Comparison of ENCODE assay signal across 8 cellular contexts in genomic region chr19:19064098-19064722, GRCh38. TPM values are rescaled to one million over a fixed set of nuclear protein-coding genes. Genes with fewer than 3 reads are reported as not detected.
DNase-seq lines count a peak whose midpoint lies in the region; ATAC-seq, FAIRE-seq and TF ChIP-seq lines count a peak whose summit lies in the region.

No MANE protein-coding gene starts in this region.

- peaks cover 7% of the 10 kb centered on the region for H3K36me3 Mint-ChIP-seq in IgD-negative memory B cell

- H3K4me1 ChIP-seq in adipocyte (ENCODE audit: control insufficient read depth, insufficient read depth, low read length) (peaks cover 44% of the 10 kb centered on the region), kidney (ENCODE audit: control insufficient read depth in 1 of 2, insufficient read depth in 1 of 2, low read depth in 1 of 2, low read length in 2 of 2) (peaks cover 25 to 28% of the 10 kb centered on the region in 2 donors), thymus (ENCODE audit: control insufficient read depth, insufficient read depth, low read length) (peaks cover 4% of the 10 kb centered on the region)

- peak overlapping the region; percentile 84 for H3K9ac ChIP-seq in adipocyte (ENCODE audit: low read length)
- peak overlapping the region; percentile 51 to 52 for H3K9ac ChIP-seq in kidney (ENCODE audit: low read length in 2 of 2)

- no peaks in the 10 kb centered on the region for H3K27me3 Mint-ChIP-seq in IgD-negative memory B cell

- H3K36me3 ChIP-seq in adipocyte (ENCODE audit: control insufficient read depth, insufficient read depth, low read length, severe bottlenecking) (peaks cover 6% of the 10 kb centered on the region), kidney (ENCODE audit: control insufficient read depth in 1 of 2, insufficient read depth in 2 of 2, low read length in 2 of 2) (no peaks in the 10 kb centered on the region), thymus (ENCODE audit: control insufficient read depth, insufficient read depth) (peaks cover 6% of the 10 kb centered on the region)

- no peak for ATAC-seq in GM21723 (IDR thresholded peaks at IDR 0.05; ENCODE audit: unreplicated experiment)

- H3K9me3 Mint-ChIP-seq in IgD-negative memory B cell: no peaks in the 10 kb centered on the region

- H3K27ac ChIP-seq in kidney (ENCODE audit: low read depth in 2 of 2, low read length in 2 of 2) (peak overlapping the region; percentile 81), thymus (ENCODE audit: low read depth) (peak overlapping the region; percentile 81)

- peak overlapping the region; percentile 65 to 98 (median 92) for H3K4me3 Mint-ChIP-seq in IgD-negative memory B cell

- FAIRE-seq in kidney (lab: Jason Lieb, UNC): no peak

- TF ChIP-seq CTCF in kidney (IDR thresholded peaks at IDR 0.05; ENCODE audit: borderline replicate concordance, extremely low read depth, insufficient read depth): no peak

- H3K4me3 ChIP-seq in adipocyte (ENCODE audit: low read length) (peak overlapping the region; percentile 87), kidney (ENCODE audit: low read length in 2 of 2) (peak overlapping the region; percentile 62 to 73), thymus (ENCODE audit: low read length) (peak overlapping the region; percentile 77)

- 3% methylated on average over 29 of the region's 29 CpGs for WGBS in thymus

- H3K9me3 ChIP-seq in adipocyte (ENCODE audit: control insufficient read depth, low read length): no peaks in the 10 kb centered on the region
- H3K9me3 ChIP-seq in kidney (ENCODE audit: control insufficient read depth in 1 of 2, low read length in 2 of 2): no peaks in the 10 kb centered on the region
- no peaks in the 10 kb centered on the region for H3K9me3 ChIP-seq in thymus (ENCODE audit: control insufficient read depth)

- intact Hi-C loops in kidney (cut with DNase I): no loop called here

- H3K27me3 ChIP-seq in adipocyte (replicated peaks; ENCODE audit: control insufficient read depth, insufficient read depth, low read length) (no peaks in the 10 kb centered on the region), thymus (ENCODE audit: control insufficient read depth, insufficient read depth) (no peaks in the 10 kb centered on the region)

- DNase-seq in SHP77 (lab: John Stamatoyannopoulos, UW) (peak; percentile 66 to 69), SHP77 treated with DMSO at 0.1 percent for 48 hours (lab: John Stamatoyannopoulos, UW) (no peak), adipocyte (ENCODE audit: low read depth) (no peak), kidney (no peak)
- no peak for DNase-seq in activated CD4-positive, alpha-beta T cell treated with anti-CD3 and anti-CD28 coated beads for 4 hours

- H3K4me1 Mint-ChIP-seq in IgD-negative memory B cell: peaks cover 15 to 24% (median 24%) of the 10 kb centered on the region in 3 donors

- H3K27ac Mint-ChIP-seq in IgD-negative memory B cell: peak overlapping the region; percentile 23 to 95 (median 69)

RNA-seq across cellular contexts. Expression of gene SLC25A42, which starts 0.4 kb away (rescaled TPM):
- polyA plus RNA-seq in IgD-negative memory B cell: 35.9 TPM
- 9.7 TPM for total RNA-seq in kidney
- polyA plus RNA-seq in kidney (ENCODE audit: insufficient read depth, low read depth, low replicate concordance): 70.7 TPM
- 10.9 TPM for polyA plus RNA-seq in thymus

RNA-seq across cellular contexts. Expression of gene ARMC6, which starts 30.8 kb away (rescaled TPM):
- polyA plus RNA-seq in IgD-negative memory B cell: 27.9 TPM
- total RNA-seq in kidney: 23.0 TPM
- 24.6 TPM for polyA plus RNA-seq in kidney (ENCODE audit: insufficient read depth, low read depth, low replicate concordance)
- polyA plus RNA-seq in thymus: 32.6 TPM

RNA-seq across cellular contexts. Expression of gene SUGP2, which starts 30.9 kb away (rescaled TPM):
- polyA plus RNA-seq in IgD-negative memory B cell: 11.8 TPM
- 74.1 TPM for total RNA-seq in kidney
- polyA plus RNA-seq in kidney (ENCODE audit: insufficient read depth, low read depth, low replicate concordance): 47.5 TPM
- 129 TPM for polyA plus RNA-seq in thymus

Comparison
In these comparisons a context has a peak if more than half of its experiments do, and no peak if none do; other contexts are left out.
1. DNase-seq: peak in SHP77 (2 of 2); none in SHP77 treated with DMSO at 0.1 percent for 48 hours (single experiment), adipocyte (single experiment), kidney (single experiment) and activated CD4-positive, alpha-beta T cell treated with anti-CD3 and anti-CD28 coated beads for 4 hours (0 of 2).
2. Peak in every context shown above with its lines, with median percentiles within 50 percentile points of each other: H3K4me3 ChIP-seq.